ENCODE assay signal across 26 cellular contexts in genomic region chr10:48703776-48704555, GRCh38. TPM values are rescaled to one million over a fixed set of nuclear protein-coding genes. Genes with fewer than 3 reads are reported as not detected.
DNase-seq lines count a peak whose midpoint lies in the region; TF ChIP-seq lines count a peak whose summit lies in the region.
"Had no signal": no experiment of that assay in that cellular context is flagged by ENCODE, and none has a peak within 500 bp of the region (broad histone marks: within the 10 kb centered on the region; RNA-seq: fewer than 3 reads in every experiment).

No MANE protein-coding gene starts in this region.

- H3K36me3 Mint-ChIP-seq in glutamatergic neuron (ENCODE audit: unreplicated experiment), result no peaks in the 10 kb centered on the region
- H3K36me3 Mint-ChIP-seq: CD8-positive, alpha-beta T cell had no signal

- H3K9me3 Mint-ChIP-seq in glutamatergic neuron (ENCODE audit: unreplicated experiment), result peaks cover 2% of the 10 kb centered on the region
- H3K9me3 Mint-ChIP-seq: CD8-positive, alpha-beta T cell had no signal

- H3K79me2 ChIP-seq in OCI-LY3 (ENCODE audit: low read length), result peaks cover 100% of the 10 kb centered on the region

- peak overlapping the region; percentile 79 for H3K4me2 ChIP-seq in OCI-LY3 (ENCODE audit: low read length)
- H3K4me2 ChIP-seq: A549 had no signal

- H3K36me3 ChIP-seq in OCI-LY3 (replicated peaks; ENCODE audit: low read depth, low read length) (peaks cover 31% of the 10 kb centered on the region), tibial nerve (no peaks in the 10 kb centered on the region)

- H2AFZ ChIP-seq in OCI-LY3 (ENCODE audit: low read depth, low read length), result no peak overlapping the region

- H3K27me3 Mint-ChIP-seq in glutamatergic neuron (ENCODE audit: unreplicated experiment), result no peaks in the 10 kb centered on the region

- WGBS in tibial nerve, 2 donors, result 77 to 83% methylated on average over 9 of the region's 9 CpGs

- peaks cover 11% of the 10 kb centered on the region for H3K4me1 Mint-ChIP-seq in glutamatergic neuron (ENCODE audit: low read depth, unreplicated experiment)

- TF ChIP-seq CTCF in OCI-LY3 (IDR thresholded peaks at IDR 0.05; ENCODE audit: low read depth, low read length) (no peak), tibial nerve (IDR thresholded peaks at IDR 0.05) (no peak), glutamatergic neuron (IDR thresholded peaks at IDR 0.05; ENCODE audit: partially characterized antibody, unreplicated experiment) (no peak)

- peak overlapping the region; percentile 94 for H3K27ac ChIP-seq in OCI-LY3 (ENCODE audit: low read length)
- H3K27ac ChIP-seq in tibial nerve, result no peak overlapping the region
- H3K27ac ChIP-seq in substantia nigra (ENCODE audit: low read depth, low read length, poor library complexity, severe bottlenecking), result no peak overlapping the region
- H3K27ac ChIP-seq: A549, RWPE1 had no signal

- DNase-seq in HT1080 (ENCODE audit: low read depth) (peak; percentile 11), left kidney (ENCODE audit: low read depth, low spot score) (peak; percentile 7), CD1c-positive myeloid dendritic cell (ENCODE audit: extremely low spot score) (no peak), tibial nerve (ENCODE audit: low spot score in 2 of 2) (no peak), glutamatergic neuron (no peak), substantia nigra (lab: John Stamatoyannopoulos, UW) (no peak)
- DNase-seq: AML-193; C1 segment of cervical spinal cord; Caco-2; CD8-positive, alpha-beta T cell; Kasumi-1; MV-4-11; NCI-H1105; NCI-H1436 treated with DMSO at 0.1 percent for 48 hours; NCI-H187 treated with DMSO at 0.1 percent for 48 hours; NCI-H2171 treated with DMSO at 0.1 percent for 48 hours; NCI-H345; NCI-H510A treated with DMSO at 0.1 percent for 48 hours; NCI-H82; SHP77 had no signal

- peak overlapping the region; percentile 63 for H3K9ac ChIP-seq in OCI-LY3 (ENCODE audit: low read length)

- H3K4me1 ChIP-seq in OCI-LY3 (ENCODE audit: low read length) (peaks cover 96% of the 10 kb centered on the region), tibial nerve (peaks cover 0 to 4% (median 0%) of the 10 kb centered on the region in 4 donors)
- H3K4me1 ChIP-seq: A549, Caco-2 had no signal

- no peak for TF ChIP-seq POLR2A in tibial nerve (IDR thresholded peaks at IDR 0.05)

- TF ChIP-seq EP300 in tibial nerve (IDR thresholded peaks at IDR 0.05), result no peak

- no peak overlapping the region for H3K27ac Mint-ChIP-seq in glutamatergic neuron (ENCODE audit: unreplicated experiment)
- H3K27ac Mint-ChIP-seq: CD8-positive, alpha-beta T cell had no signal

- H3K4me3 ChIP-seq in OCI-LY3 (ENCODE audit: low read length), result peak overlapping the region; percentile 56; the same call in 1 of the 2 replicates
- H3K4me3 ChIP-seq in tibial nerve, result no peak overlapping the region
- H3K4me3 ChIP-seq: A549 had no signal

- H3K9me3 ChIP-seq in OCI-LY3 (ENCODE audit: insufficient read depth, low read length) (no peaks in the 10 kb centered on the region), tibial nerve (no peaks in the 10 kb centered on the region)
- H3K9me3 ChIP-seq: A549, Caco-2 had no signal

- H3K4me3 Mint-ChIP-seq in glutamatergic neuron (ENCODE audit: unreplicated experiment), result no peak overlapping the region
- H3K4me3 Mint-ChIP-seq: CD8-positive, alpha-beta T cell had no signal

- H4K20me1 ChIP-seq in OCI-LY3 (ENCODE audit: insufficient read depth, low read length), result peaks cover 91% of the 10 kb centered on the region

- no peaks in the 10 kb centered on the region for H3K27me3 ChIP-seq in OCI-LY3 (ENCODE audit: low read depth, low read length)
- H3K27me3 ChIP-seq in tibial nerve, result no peaks in the 10 kb centered on the region

RNA-seq across cellular contexts. Expression of gene WDFY4, which starts 19.3 kb away (rescaled TPM):
- 0.67 and 0.69 TPM in 2 replicates for total RNA-seq in HT1080 (2014; rRNA removed; shearing (Covaris generic))
- 0.63 and 0.66 TPM in 2 replicates for polyA plus RNA-seq in HT1080 (2015; cell fraction: cytosol; rRNA removed)
- polyA plus RNA-seq in HT1080 (2015; cell fraction: nucleus; rRNA removed), result 0.27 and 0.99 TPM in 2 replicates
- 10 to 100 TPM in 2 of 4 donors, 1 to 10 TPM in 2; 5.0 to 16.5 (median 8.8) TPM for total RNA-seq in tibial nerve
- total RNA-seq in glutamatergic neuron (ENCODE audit: unreplicated experiment), result not detected
- total RNA-seq: Caco-2, HepG2, M059J, SK-MEL-5 had no signal
- polyA plus RNA-seq: A549, HepG2 had no signal

Comparison
In these comparisons a context has a peak if more than half of its experiments do, and no peak if none do; other contexts are left out.
1. DNase-seq: peak in HT1080 (single experiment) and left kidney (single experiment); none in CD1c-positive myeloid dendritic cell (single experiment), tibial nerve (0 of 2), glutamatergic neuron (single experiment) and substantia nigra (0 of 49).